20 cellular contexts compared by ENCODE assay signal in genomic region chr2:216721141-216721540, GRCh38. TPM values are rescaled to one million over a fixed set of nuclear protein-coding genes. Genes with fewer than 3 reads are reported as not detected.
DNase-seq lines count a peak whose midpoint lies in the region; TF ChIP-seq lines count a peak whose summit lies in the region.
"Had no signal": no experiment of that assay in that cellular context is flagged by ENCODE, and none has a peak within 500 bp of the region (broad histone marks: within the 10 kb centered on the region; RNA-seq: fewer than 3 reads in every experiment).

No MANE protein-coding gene starts in this region.

- WGBS in sigmoid colon, 2 donors = 73 to 89% methylated on average over 1 of the region's 1 CpG

- CTCF ChIA-PET in AG04450 (lab: Charles Lee) = no interaction called here

- intact Hi-C loops in sigmoid colon (cut with DNase I) = no loop called here

- TF ChIP-seq EP300 in sigmoid colon (IDR thresholded peaks at IDR 0.05) = no peak

- H3K4me1 ChIP-seq in sigmoid colon = peaks cover 0 to 38% (median 12%) of the 10 kb centered on the region in 4 donors
- H3K4me1 ChIP-seq: A549 had no signal

- no peak for TF ChIP-seq CTCF in AG04450 (IDR thresholded peaks at IDR 0.05; ENCODE audit: low read depth, low read length)
- no peak for TF ChIP-seq CTCF in sigmoid colon (IDR thresholded peaks at IDR 0.05)

- H3K27ac ChIP-seq in AG04450 (ENCODE audit: low read depth, low read length) = peak overlapping the region; percentile 2
- H3K27ac ChIP-seq in sigmoid colon = peak overlapping the region in 3 of 4 donors; percentile 15 to 50 (median 37)
- H3K27ac ChIP-seq: 22Rv1, A549, GM23248 had no signal

- H3K4me3 ChIP-seq in AG04450 (ENCODE audit: low read depth, low read length) (no peak overlapping the region), sigmoid colon (no peak overlapping the region)
- H3K4me3 ChIP-seq: A549, GM23248 had no signal

- TF ChIP-seq POLR2A in sigmoid colon (IDR thresholded peaks at IDR 0.05) = no peak

- H3K9me3 ChIP-seq in AG04450 (ENCODE audit: control insufficient read depth, insufficient read depth, low read length) = no peaks in the 10 kb centered on the region
- no peaks in the 10 kb centered on the region for H3K9me3 ChIP-seq in sigmoid colon
- H3K9me3 ChIP-seq: A549 had no signal

- DNase-seq in AG04450 (ENCODE audit: low read depth, low spot score) = no peak
- peak; percentile 17 for DNase-seq in EL
- peak; percentile 50 for DNase-seq in RPMI7951 (ENCODE audit: low read depth)
- no peak for DNase-seq in sigmoid colon
- no peak for DNase-seq in kidney tubule cell (ENCODE audit: low spot score)
- no peak for DNase-seq in mesenteric fat pad (ENCODE audit: low spot score)
- DNase-seq in occipital lobe (lab: John Stamatoyannopoulos, UW) = no peak
- no peak for DNase-seq in HuH-7.5 (ENCODE audit: low spot score)
- DNase-seq: ACHN; CD4-positive, alpha-beta T cell; CD8-positive, alpha-beta memory T cell; DMS 273 treated with DMSO at 0.1 percent for 48 hours; DMS79; GF-D8; GM23248; H7; HCEC 1CT had no signal

- H3K27me3 ChIP-seq in AG04450 (ENCODE audit: control insufficient read depth, insufficient read depth, low read length) = no peaks in the 10 kb centered on the region
- no peaks in the 10 kb centered on the region for H3K27me3 ChIP-seq in sigmoid colon

- H3K36me3 ChIP-seq in sigmoid colon = no peaks in the 10 kb centered on the region

- POLR2A ChIA-PET in AG04450 (lab: Yijun Ruan, JAX) = no interaction called here

RNA-seq across cellular contexts. Expression of gene IGFBP5, which starts 25.8 kb away (rescaled TPM):
- 3,867 and 4,154 TPM in 2 replicates for polyA plus RNA-seq in AG04450 (2011; rRNA removed)
- polyA minus RNA-seq in AG04450 (2011; rRNA and poly(A)+ RNA removed) = 2,998 and 3,399 TPM in 2 replicates
- total RNA-seq in RPMI7951 (2014; rRNA removed; shearing (Covaris generic)) = 22.4 and 25.0 TPM in 2 replicates
- total RNA-seq in sigmoid colon = 100 to 1,000 TPM; 254 to 773 (median 488) TPM
- polyA plus RNA-seq in sigmoid colon = 100 to 1,000 TPM in 1 of 3 donors, 10 to 100 TPM in 2; 13.6 to 131 (median 36.0) TPM
- 497 TPM for total RNA-seq in mesenteric fat pad
- total RNA-seq in occipital lobe = 17.2 TPM
- total RNA-seq: CD4-positive, alpha-beta T cell; CD8-positive, alpha-beta memory T cell had no signal
- polyA plus RNA-seq: CD14-positive monocyte; CD8-positive, alpha-beta memory T cell had no signal

Comparison
In these comparisons a context has a peak if more than half of its experiments do, and no peak if none do; other contexts are left out.
1. DNase-seq: peak in EL (single experiment) and RPMI7951 (single experiment); none in AG04450 (single experiment), sigmoid colon (single experiment), kidney tubule cell (single experiment), mesenteric fat pad (single experiment), occipital lobe (single experiment) and HuH-7.5 (single experiment).